In the genomic region with DNA sequence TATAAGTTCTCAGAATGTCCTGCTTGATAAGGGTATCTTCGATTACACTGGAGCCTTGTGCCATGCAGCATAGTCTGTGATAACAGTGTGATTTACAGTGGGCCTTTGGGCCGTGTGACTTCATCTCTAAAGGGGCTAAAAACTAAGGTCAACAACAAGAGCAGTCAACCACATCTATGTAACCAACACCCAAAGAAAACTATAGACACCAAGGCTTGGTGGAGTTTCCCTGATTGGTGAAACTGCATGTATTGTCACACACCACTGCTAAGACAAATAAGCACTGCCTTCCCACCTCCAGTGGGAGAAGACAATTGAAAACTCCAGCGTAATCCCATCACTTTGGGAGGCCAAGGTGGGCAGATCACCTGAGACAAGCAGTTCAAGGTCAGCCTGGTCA, we compare ENCODE assay signal across 1 cellular context.
TF ChIP-seq lines count a peak whose summit lies in the region.

No MANE protein-coding gene starts in this region.

TF ChIP-seq in GM12878, 131 proteins besides CTCF, POLR2A, EP300 and RAD21 (continued from another document):
- TF ChIP-seq ZBED1 (IDR thresholded peaks at IDR 0.05; ENCODE audit: borderline replicate concordance) (no peak), CHD2 (IDR thresholded peaks at IDR 0.05; ENCODE audit: borderline replicate concordance, low read depth, low read length) (no peak), EGR1 (IDR thresholded peaks at IDR 0.05; ENCODE audit: borderline replicate concordance in 1 of 2, low read depth in 2 of 2, low read length in 2 of 2) (no peak), POLR2AphosphoS5 (IDR thresholded peaks at IDR 0.05; ENCODE audit: low read length) (no peak)
